ENCODE assay signal across 10 cellular contexts in the genomic region with DNA sequence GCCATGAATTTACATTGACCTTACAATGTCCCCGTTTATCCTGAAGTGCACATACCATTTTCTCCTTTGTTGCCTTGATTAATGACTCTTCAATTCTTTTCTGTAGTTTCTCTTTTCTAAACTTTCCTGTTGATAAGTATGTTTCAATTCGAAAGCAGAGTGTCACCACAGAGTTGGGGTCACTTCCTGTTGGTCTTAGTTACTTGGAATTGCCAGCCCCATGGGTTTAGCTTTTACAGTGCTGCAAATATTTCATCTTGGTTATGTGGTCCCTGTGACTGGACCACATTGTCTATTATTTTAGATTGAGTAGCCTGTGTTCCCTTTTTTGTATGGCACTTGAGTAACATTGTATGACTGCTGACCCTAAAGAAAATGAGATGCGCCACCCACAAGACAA.
DNase-seq lines count a peak whose midpoint lies in the region; ATAC-seq and TF ChIP-seq lines count a peak whose summit lies in the region.
"Had no signal": no experiment of that assay in that cellular context is flagged by ENCODE, and none has a peak within 500 bp of the region (broad histone marks: within the 10 kb centered on the region; RNA-seq: fewer than 3 reads in every experiment).

No MANE protein-coding gene starts in this region.

- H2BK120ac ChIP-seq in neuronal stem cell (ENCODE audit: low read depth, low read length): no peak overlapping the region

- peak overlapping the region; percentile 12 for H2AFZ ChIP-seq in neuronal stem cell (ENCODE audit: low read length)

- no peak for TF ChIP-seq CTCF in ovary (IDR thresholded peaks at IDR 0.05)
- no peak for TF ChIP-seq CTCF in chondrocyte (IDR thresholded peaks at IDR 0.05)
- no peak for TF ChIP-seq CTCF in dorsolateral prefrontal cortex (IDR thresholded peaks at IDR 0.05 in 54 of 56, conservative IDR thresholded peaks at IDR 0.05 in 2 of 56; ENCODE audit: low read depth in 1 of 56, partially characterized antibody in 56 of 56)

- H3K27ac ChIP-seq in neuronal stem cell (replicated peaks; ENCODE audit: low read length) (no peak overlapping the region), ovary (no peak overlapping the region), dorsolateral prefrontal cortex (no peak overlapping the region)

- no peak overlapping the region for H3K27ac Mint-ChIP-seq in chondrocyte (ENCODE audit: unreplicated experiment)
- H3K27ac Mint-ChIP-seq: CD8-positive, alpha-beta memory T cell had no signal

- no peak overlapping the region for H3K4ac ChIP-seq in neuronal stem cell (ENCODE audit: low read length)

- H3K36me3 ChIP-seq in neuronal stem cell (replicated peaks in 1 of 2; ENCODE audit: control insufficient read depth in 2 of 2, insufficient read depth in 2 of 2, low read length in 2 of 2) (no peaks in the 10 kb centered on the region), ovary (no peaks in the 10 kb centered on the region)

- no peak overlapping the region for H3K4me3 Mint-ChIP-seq in chondrocyte (ENCODE audit: unreplicated experiment)
- H3K4me3 Mint-ChIP-seq: CD8-positive, alpha-beta memory T cell had no signal

- no peak overlapping the region for H2BK15ac ChIP-seq in neuronal stem cell (ENCODE audit: low read length)

- intact Hi-C loops in ovary (cut with DNase I): no loop called here
- intact Hi-C loops in dorsolateral prefrontal cortex (cut with DNase I): no loop called here

- no peak for TF ChIP-seq POLR2A in ovary (IDR thresholded peaks at IDR 0.05)

- no CpG with 5 or more reads among the region's 3 CpGs for WGBS in neuronal stem cell (ENCODE audit: extremely low coverage in 2 of 2, insufficient read length in 2 of 2, insufficient replicate concordance in 1 of 2), 2 donors
- WGBS in ovary, 3 donors: 70 to 80% (median 76%) methylated on average over 3 of the region's 3 CpGs

- peaks cover 14% of the 10 kb centered on the region for H3K4me1 Mint-ChIP-seq in chondrocyte (ENCODE audit: low read depth)
- H3K4me1 Mint-ChIP-seq: CD8-positive, alpha-beta memory T cell had no signal

- no peak overlapping the region for H3K14ac ChIP-seq in neuronal stem cell (ENCODE audit: low read length)

- no peak overlapping the region for H3K4me2 ChIP-seq in neuronal stem cell (ENCODE audit: insufficient read depth, low read length, poor library complexity, severe bottlenecking)

- ATAC-seq in GM18909 (IDR thresholded peaks at IDR 0.05; ENCODE audit: poor library complexity, unreplicated experiment): peak; percentile 86
- peak; percentile 67 for ATAC-seq in HG02763 (IDR thresholded peaks at IDR 0.05; ENCODE audit: unreplicated experiment)
- ATAC-seq in HG03520 (IDR thresholded peaks at IDR 0.05; ENCODE audit: unreplicated experiment): peak; percentile 85

- H3K9me3 Mint-ChIP-seq in chondrocyte (ENCODE audit: low read depth): no peaks in the 10 kb centered on the region

- H3K4me1 ChIP-seq in neuronal stem cell (ENCODE audit: control insufficient read depth in 2 of 2, insufficient read depth in 1 of 2, low read depth in 1 of 2, low read length in 2 of 2): no peaks in the 10 kb centered on the region
- H3K4me1 ChIP-seq in ovary (ENCODE audit: insufficient read depth): peaks cover 2% of the 10 kb centered on the region

- H3K27me3 ChIP-seq in neuronal stem cell (ENCODE audit: control insufficient read depth in 3 of 3, insufficient read depth in 3 of 3, low read depth in 1 of 3, low read length in 3 of 3) (no peaks in the 10 kb centered on the region), ovary (no peaks in the 10 kb centered on the region), dorsolateral prefrontal cortex (no peaks in the 10 kb centered on the region)

- no peak overlapping the region for H2BK12ac ChIP-seq in neuronal stem cell (ENCODE audit: low read length)

- no peak overlapping the region for H2BK5ac ChIP-seq in neuronal stem cell (ENCODE audit: low read length)

- no peak overlapping the region for H3K23ac ChIP-seq in neuronal stem cell (ENCODE audit: low read depth, low read length, poor library complexity)

- no peak overlapping the region for H2AK5ac ChIP-seq in neuronal stem cell (ENCODE audit: low read depth, low read length)

- H3K27me3 Mint-ChIP-seq in chondrocyte (ENCODE audit: low read depth): no peaks in the 10 kb centered on the region
- H3K27me3 Mint-ChIP-seq: CD8-positive, alpha-beta memory T cell had no signal

- TF ChIP-seq EP300 in ovary (IDR thresholded peaks at IDR 0.05): no peak

- H3K79me1 ChIP-seq in neuronal stem cell (ENCODE audit: low read depth, low read length): no peaks in the 10 kb centered on the region

- no peak overlapping the region for H3K18ac ChIP-seq in neuronal stem cell (ENCODE audit: low read length)

- no peak overlapping the region for H4K8ac ChIP-seq in neuronal stem cell (ENCODE audit: low read depth, low read length)

- DNase-seq in neuronal stem cell (ENCODE audit: low spot score) (no peak), ovary (no peak), chondrocyte (ENCODE audit: low spot score) (no peak), dorsolateral prefrontal cortex (no peak)
- DNase-seq in stimulated activated CD4-positive, alpha-beta T cell treated with anti-CD3 and anti-CD28 coated beads, Interleukin-12 subunit alpha, Interleukin-12 subunit beta, amount 100 ng/mL, for 4 hours: no peak
- DNase-seq: CD8-positive, alpha-beta memory T cell; NCI-H748 treated with DMSO at 0.1 percent for 48 hours had no signal

- H3K9me3 ChIP-seq in neuronal stem cell (replicated peaks in 1 of 2; ENCODE audit: control insufficient read depth in 2 of 2, insufficient read depth in 1 of 2, low read depth in 1 of 2, low read length in 2 of 2) (no peaks in the 10 kb centered on the region), ovary (no peaks in the 10 kb centered on the region)

- H3K36me3 Mint-ChIP-seq in chondrocyte (ENCODE audit: low read depth): no peaks in the 10 kb centered on the region
- H3K36me3 Mint-ChIP-seq: CD8-positive, alpha-beta memory T cell had no signal

- H3K4me3 ChIP-seq in neuronal stem cell (ENCODE audit: low read length in 2 of 2) (no peak overlapping the region), ovary (no peak overlapping the region), dorsolateral prefrontal cortex (no peak overlapping the region)

- H4K91ac ChIP-seq in neuronal stem cell (ENCODE audit: low read depth, low read length, poor library complexity): no peak overlapping the region

- H3K9ac ChIP-seq in neuronal stem cell (ENCODE audit: low read depth, low read length, poor library complexity): no peak overlapping the region
